In the genomic region with DNA sequence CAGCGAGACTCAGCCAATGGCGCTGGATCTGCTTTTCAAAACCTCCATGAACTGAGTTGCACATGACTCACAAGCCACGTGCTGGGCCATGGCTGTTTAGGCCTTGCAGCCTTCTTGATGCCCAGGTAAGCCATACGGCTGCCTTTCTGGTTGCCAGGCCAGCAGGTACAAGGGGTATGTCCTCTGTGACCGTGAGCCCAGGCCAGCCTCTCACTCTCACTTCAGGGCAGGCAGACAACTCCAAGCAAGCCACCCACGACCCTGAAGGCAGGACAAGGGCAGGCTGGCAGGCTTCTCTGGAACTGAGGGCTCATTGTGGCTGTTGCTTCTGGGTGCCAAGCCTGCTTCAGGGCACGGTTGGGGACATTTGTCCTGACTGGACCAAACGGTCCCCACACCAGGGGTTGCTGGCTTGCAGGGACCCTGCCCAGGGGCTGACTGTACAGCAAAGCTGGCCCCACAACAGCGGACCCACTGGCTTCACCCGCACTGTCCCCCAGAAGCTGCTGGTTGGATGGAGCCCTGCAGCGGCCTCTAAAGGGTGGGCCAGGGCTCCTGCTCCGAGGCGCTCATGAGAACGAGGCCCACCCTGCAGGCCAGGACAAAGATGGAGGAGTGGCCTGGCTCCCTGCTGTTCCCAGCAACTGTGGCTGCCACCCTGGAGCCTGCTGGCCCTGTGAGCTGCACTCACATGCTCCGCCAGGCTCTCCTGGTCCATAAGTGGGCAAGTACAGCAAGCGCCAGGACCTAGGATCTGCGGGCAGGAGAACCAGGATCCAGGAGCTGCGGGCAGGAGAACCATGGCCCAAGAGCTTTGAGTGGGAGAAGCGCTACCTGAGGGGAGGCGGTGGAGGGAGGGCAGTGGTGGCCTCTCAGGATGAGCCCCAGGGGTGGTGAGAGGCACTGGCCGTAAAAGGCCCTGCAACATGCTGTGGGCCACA, we compare ENCODE assay signal across 1 cellular context.
TF ChIP-seq lines count a peak whose summit lies in the region.

No MANE protein-coding gene starts in this region.

TF ChIP-seq in K562, 482 proteins besides CTCF, POLR2A, EP300 and RAD21 (continued from another document):
- TF ChIP-seq, protein P1, sequence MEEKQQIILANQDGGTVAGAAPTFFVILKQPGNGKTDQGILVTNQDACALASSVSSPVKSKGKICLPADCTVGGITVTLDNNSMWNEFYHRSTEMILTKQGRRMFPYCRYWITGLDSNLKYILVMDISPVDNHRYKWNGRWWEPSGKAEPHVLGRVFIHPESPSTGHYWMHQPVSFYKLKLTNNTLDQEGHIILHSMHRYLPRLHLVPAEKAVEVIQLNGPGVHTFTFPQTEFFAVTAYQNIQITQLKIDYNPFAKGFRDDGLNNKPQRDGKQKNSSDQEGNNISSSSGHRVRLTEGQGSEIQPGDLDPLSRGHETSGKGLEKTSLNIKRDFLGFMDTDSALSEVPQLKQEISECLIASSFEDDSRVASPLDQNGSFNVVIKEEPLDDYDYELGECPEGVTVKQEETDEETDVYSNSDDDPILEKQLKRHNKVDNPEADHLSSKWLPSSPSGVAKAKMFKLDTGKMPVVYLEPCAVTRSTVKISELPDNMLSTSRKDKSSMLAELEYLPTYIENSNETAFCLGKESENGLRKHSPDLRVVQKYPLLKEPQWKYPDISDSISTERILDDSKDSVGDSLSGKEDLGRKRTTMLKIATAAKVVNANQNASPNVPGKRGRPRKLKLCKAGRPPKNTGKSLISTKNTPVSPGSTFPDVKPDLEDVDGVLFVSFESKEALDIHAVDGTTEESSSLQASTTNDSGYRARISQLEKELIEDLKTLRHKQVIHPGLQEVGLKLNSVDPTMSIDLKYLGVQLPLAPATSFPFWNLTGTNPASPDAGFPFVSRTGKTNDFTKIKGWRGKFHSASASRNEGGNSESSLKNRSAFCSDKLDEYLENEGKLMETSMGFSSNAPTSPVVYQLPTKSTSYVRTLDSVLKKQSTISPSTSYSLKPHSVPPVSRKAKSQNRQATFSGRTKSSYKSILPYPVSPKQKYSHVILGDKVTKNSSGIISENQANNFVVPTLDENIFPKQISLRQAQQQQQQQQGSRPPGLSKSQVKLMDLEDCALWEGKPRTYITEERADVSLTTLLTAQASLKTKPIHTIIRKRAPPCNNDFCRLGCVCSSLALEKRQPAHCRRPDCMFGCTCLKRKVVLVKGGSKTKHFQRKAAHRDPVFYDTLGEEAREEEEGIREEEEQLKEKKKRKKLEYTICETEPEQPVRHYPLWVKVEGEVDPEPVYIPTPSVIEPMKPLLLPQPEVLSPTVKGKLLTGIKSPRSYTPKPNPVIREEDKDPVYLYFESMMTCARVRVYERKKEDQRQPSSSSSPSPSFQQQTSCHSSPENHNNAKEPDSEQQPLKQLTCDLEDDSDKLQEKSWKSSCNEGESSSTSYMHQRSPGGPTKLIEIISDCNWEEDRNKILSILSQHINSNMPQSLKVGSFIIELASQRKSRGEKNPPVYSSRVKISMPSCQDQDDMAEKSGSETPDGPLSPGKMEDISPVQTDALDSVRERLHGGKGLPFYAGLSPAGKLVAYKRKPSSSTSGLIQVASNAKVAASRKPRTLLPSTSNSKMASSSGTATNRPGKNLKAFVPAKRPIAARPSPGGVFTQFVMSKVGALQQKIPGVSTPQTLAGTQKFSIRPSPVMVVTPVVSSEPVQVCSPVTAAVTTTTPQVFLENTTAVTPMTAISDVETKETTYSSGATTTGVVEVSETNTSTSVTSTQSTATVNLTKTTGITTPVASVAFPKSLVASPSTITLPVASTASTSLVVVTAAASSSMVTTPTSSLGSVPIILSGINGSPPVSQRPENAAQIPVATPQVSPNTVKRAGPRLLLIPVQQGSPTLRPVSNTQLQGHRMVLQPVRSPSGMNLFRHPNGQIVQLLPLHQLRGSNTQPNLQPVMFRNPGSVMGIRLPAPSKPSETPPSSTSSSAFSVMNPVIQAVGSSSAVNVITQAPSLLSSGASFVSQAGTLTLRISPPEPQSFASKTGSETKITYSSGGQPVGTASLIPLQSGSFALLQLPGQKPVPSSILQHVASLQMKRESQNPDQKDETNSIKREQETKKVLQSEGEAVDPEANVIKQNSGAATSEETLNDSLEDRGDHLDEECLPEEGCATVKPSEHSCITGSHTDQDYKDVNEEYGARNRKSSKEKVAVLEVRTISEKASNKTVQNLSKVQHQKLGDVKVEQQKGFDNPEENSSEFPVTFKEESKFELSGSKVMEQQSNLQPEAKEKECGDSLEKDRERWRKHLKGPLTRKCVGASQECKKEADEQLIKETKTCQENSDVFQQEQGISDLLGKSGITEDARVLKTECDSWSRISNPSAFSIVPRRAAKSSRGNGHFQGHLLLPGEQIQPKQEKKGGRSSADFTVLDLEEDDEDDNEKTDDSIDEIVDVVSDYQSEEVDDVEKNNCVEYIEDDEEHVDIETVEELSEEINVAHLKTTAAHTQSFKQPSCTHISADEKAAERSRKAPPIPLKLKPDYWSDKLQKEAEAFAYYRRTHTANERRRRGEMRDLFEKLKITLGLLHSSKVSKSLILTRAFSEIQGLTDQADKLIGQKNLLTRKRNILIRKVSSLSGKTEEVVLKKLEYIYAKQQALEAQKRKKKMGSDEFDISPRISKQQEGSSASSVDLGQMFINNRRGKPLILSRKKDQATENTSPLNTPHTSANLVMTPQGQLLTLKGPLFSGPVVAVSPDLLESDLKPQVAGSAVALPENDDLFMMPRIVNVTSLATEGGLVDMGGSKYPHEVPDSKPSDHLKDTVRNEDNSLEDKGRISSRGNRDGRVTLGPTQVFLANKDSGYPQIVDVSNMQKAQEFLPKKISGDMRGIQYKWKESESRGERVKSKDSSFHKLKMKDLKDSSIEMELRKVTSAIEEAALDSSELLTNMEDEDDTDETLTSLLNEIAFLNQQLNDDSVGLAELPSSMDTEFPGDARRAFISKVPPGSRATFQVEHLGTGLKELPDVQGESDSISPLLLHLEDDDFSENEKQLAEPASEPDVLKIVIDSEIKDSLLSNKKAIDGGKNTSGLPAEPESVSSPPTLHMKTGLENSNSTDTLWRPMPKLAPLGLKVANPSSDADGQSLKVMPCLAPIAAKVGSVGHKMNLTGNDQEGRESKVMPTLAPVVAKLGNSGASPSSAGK (IDR thresholded peaks at IDR 0.05): peak; percentile 71
- TF ChIP-seq MTF1 (CRISPR knock-in tag; IDR thresholded peaks at IDR 0.05; ENCODE audit: borderline replicate concordance) (no peak), ESRRB (CRISPR knock-in tag; IDR thresholded peaks at IDR 0.05; ENCODE audit: borderline replicate concordance) (no peak), POLR2G (IDR thresholded peaks at IDR 0.05; ENCODE audit: low read depth, low read length) (no peak), BRD4 (IDR thresholded peaks at IDR 0.05) (no peak), MCM7 (IDR thresholded peaks at IDR 0.05) (no peak), CREM (IDR thresholded peaks at IDR 0.05; ENCODE audit: low read depth) (no peak), CREBBP (IDR thresholded peaks at IDR 0.05; ENCODE audit: low read depth, low read length) (no peak), IFI16 (CRISPR knock-in tag; IDR thresholded peaks at IDR 0.05) (no peak), KAT8 (IDR thresholded peaks at IDR 0.05; ENCODE audit: low read depth) (no peak), RNF2 (IDR thresholded peaks at IDR 0.05) (no peak), HCFC1 (IDR thresholded peaks at IDR 0.05; ENCODE audit: low read depth, low read length) (no peak)
- TF ChIP-seq, protein P2, sequence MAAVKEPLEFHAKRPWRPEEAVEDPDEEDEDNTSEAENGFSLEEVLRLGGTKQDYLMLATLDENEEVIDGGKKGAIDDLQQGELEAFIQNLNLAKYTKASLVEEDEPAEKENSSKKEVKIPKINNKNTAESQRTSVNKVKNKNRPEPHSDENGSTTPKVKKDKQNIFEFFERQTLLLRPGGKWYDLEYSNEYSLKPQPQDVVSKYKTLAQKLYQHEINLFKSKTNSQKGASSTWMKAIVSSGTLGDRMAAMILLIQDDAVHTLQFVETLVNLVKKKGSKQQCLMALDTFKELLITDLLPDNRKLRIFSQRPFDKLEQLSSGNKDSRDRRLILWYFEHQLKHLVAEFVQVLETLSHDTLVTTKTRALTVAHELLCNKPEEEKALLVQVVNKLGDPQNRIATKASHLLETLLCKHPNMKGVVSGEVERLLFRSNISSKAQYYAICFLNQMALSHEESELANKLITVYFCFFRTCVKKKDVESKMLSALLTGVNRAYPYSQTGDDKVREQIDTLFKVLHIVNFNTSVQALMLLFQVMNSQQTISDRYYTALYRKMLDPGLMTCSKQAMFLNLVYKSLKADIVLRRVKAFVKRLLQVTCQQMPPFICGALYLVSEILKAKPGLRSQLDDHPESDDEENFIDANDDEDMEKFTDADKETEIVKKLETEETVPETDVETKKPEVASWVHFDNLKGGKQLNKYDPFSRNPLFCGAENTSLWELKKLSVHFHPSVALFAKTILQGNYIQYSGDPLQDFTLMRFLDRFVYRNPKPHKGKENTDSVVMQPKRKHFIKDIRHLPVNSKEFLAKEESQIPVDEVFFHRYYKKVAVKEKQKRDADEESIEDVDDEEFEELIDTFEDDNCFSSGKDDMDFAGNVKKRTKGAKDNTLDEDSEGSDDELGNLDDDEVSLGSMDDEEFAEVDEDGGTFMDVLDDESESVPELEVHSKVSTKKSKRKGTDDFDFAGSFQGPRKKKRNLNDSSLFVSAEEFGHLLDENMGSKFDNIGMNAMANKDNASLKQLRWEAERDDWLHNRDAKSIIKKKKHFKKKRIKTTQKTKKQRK (IDR thresholded peaks at IDR 0.05; ENCODE audit: borderline replicate concordance, low read depth, low read length): no peak
- TF ChIP-seq, protein P3, sequence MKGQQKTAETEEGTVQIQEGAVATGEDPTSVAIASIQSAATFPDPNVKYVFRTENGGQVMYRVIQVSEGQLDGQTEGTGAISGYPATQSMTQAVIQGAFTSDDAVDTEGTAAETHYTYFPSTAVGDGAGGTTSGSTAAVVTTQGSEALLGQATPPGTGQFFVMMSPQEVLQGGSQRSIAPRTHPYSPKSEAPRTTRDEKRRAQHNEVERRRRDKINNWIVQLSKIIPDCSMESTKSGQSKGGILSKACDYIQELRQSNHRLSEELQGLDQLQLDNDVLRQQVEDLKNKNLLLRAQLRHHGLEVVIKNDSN (CRISPR knock-in tag; IDR thresholded peaks at IDR 0.05): peak; percentile 63
- TF ChIP-seq, protein P4, sequence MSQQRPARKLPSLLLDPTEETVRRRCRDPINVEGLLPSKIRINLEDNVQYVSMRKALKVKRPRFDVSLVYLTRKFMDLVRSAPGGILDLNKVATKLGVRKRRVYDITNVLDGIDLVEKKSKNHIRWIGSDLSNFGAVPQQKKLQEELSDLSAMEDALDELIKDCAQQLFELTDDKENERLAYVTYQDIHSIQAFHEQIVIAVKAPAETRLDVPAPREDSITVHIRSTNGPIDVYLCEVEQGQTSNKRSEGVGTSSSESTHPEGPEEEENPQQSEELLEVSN (IDR thresholded peaks at IDR 0.05; ENCODE audit: borderline replicate concordance in 1 of 2, extremely low read depth in 1 of 2, insufficient read depth in 1 of 2, insufficient read length in 1 of 2, low read depth in 1 of 2, low read length in 1 of 2, poor library complexity in 1 of 2, severe bottlenecking in 1 of 2): peak; percentile 31 to 57
- TF ChIP-seq, protein P5, sequence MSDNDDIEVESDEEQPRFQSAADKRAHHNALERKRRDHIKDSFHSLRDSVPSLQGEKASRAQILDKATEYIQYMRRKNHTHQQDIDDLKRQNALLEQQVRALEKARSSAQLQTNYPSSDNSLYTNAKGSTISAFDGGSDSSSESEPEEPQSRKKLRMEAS (CRISPR knock-in tag; IDR thresholded peaks at IDR 0.05): peak; percentile 85
